ENCODE assay signal across 18 cellular contexts in the genomic region with DNA sequence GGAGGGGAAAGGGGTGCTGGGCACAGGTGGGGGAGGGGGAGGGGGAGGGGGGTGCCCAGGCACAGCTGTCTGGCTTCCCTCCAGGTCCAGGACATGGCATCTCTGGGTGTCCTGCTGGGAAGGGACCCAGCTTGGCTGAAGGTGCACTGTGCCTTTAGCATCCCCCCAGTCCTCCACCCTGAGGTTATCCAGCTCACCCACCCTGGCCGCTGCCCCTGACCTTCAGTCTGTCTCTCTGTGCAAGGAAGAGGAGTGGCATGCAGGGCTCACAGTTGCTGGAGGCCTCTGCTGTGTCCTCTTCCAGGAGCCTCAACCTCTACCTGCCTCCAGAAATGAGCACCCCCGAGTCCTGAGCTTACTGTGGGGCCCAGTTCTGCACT. TPM values are rescaled to one million over a fixed set of nuclear protein-coding genes. Genes with fewer than 3 reads are reported as not detected.
DNase-seq lines count a peak whose midpoint lies in the region; ATAC-seq and TF ChIP-seq lines count a peak whose summit lies in the region.
"Had no signal": no experiment of that assay in that cellular context is flagged by ENCODE, and none has a peak within 500 bp of the region (broad histone marks: within the 10 kb centered on the region; RNA-seq: fewer than 3 reads in every experiment).

No MANE protein-coding gene starts in this region.

- H3K4me1 Mint-ChIP-seq in MCF 10A (ENCODE audit: insufficient read depth, unreplicated experiment) = peaks cover 39% of the 10 kb centered on the region
- H3K4me1 Mint-ChIP-seq in activated T-cell treated with anti-CD3 and anti-CD28 coated beads, Interleukin-2, amount 50 U/mL, for 72 hours (ENCODE audit: low read depth) = peaks cover 33% of the 10 kb centered on the region

- no peak for ATAC-seq in activated T-cell treated with anti-CD3 and anti-CD28 coated beads, Interleukin-2, amount 50 U/mL, for 72 hours (replicated peaks in 1 of 2)

- H3K36me3 ChIP-seq in mammary epithelial cell (ENCODE audit: insufficient read depth, low read length) = no peaks in the 10 kb centered on the region
- no peaks in the 10 kb centered on the region for H3K36me3 ChIP-seq in vagina
- H3K36me3 ChIP-seq: right lobe of liver, suprapubic skin had no signal

- CTCF ChIA-PET in MCF 10A (lab: Yijun Ruan, JAX) = interaction anchor here (0.6 to 2.6 kb wide), 5 partner anchors 25 to 80 kb away, joined by 3 to 25 read pairs (median 3); a partner anchor contains a TSS
- CTCF ChIA-PET in mammary epithelial cell (lab: Charles Lee; ENCODE audit: low non-redundant PET) = no interaction called here

- no peak for TF ChIP-seq CTCF in MCF 10A (IDR thresholded peaks at IDR 0.05; ENCODE audit: unreplicated experiment)
- no peak for TF ChIP-seq CTCF in mammary epithelial cell (conservative IDR thresholded peaks at IDR 0.05 in 1 of 2, IDR thresholded peaks at IDR 0.05 in 1 of 2; ENCODE audit: extremely low read depth in 1 of 2, insufficient read depth in 1 of 2, low read depth in 1 of 2, low read length in 2 of 2)
- no peak for TF ChIP-seq CTCF in vagina (IDR thresholded peaks at IDR 0.05)

- H3K4me1 ChIP-seq in mammary epithelial cell (ENCODE audit: insufficient read depth, low read length) (peaks cover 36% of the 10 kb centered on the region), vagina (peaks cover 54% of the 10 kb centered on the region)
- H3K4me1 ChIP-seq: right lobe of liver had no signal

- H3K4me2 ChIP-seq in mammary epithelial cell (ENCODE audit: insufficient read depth, low read depth, low read length) = no peak overlapping the region

- peaks cover 6% of the 10 kb centered on the region for H3K36me3 Mint-ChIP-seq in MCF 10A (ENCODE audit: insufficient read depth, unreplicated experiment)
- no peaks in the 10 kb centered on the region for H3K36me3 Mint-ChIP-seq in activated T-cell treated with anti-CD3 and anti-CD28 coated beads, Interleukin-2, amount 50 U/mL, for 72 hours (ENCODE audit: insufficient read depth in 2 of 2)

- BruUV-seq in MCF 10A (replicated peaks; lab: Mats Ljungman, UMichigan) (no TSS peak), mammary epithelial cell (replicated peaks; lab: Mats Ljungman, UMichigan) (no TSS peak)

- no peaks in the 10 kb centered on the region for H3K27me3 Mint-ChIP-seq in MCF 10A (ENCODE audit: insufficient read depth, unreplicated experiment)
- H3K27me3 Mint-ChIP-seq in activated T-cell treated with anti-CD3 and anti-CD28 coated beads, Interleukin-2, amount 50 U/mL, for 72 hours (ENCODE audit: low read depth) = no peaks in the 10 kb centered on the region

- H3K27ac ChIP-seq in mammary epithelial cell (ENCODE audit: insufficient read depth, low read depth, low read length) (no peak overlapping the region), vagina (peak overlapping the region; percentile 68)
- H3K27ac ChIP-seq: hepatocyte, right lobe of liver had no signal

- no peak for TF ChIP-seq POLR2A in vagina (IDR thresholded peaks at IDR 0.05)

- no peaks in the 10 kb centered on the region for H3K9me3 Mint-ChIP-seq in MCF 10A (ENCODE audit: unreplicated experiment)
- H3K9me3 Mint-ChIP-seq in activated T-cell treated with anti-CD3 and anti-CD28 coated beads, Interleukin-2, amount 50 U/mL, for 72 hours = no peaks in the 10 kb centered on the region

- POLR2A ChIA-PET in MCF 10A (lab: Yijun Ruan, JAX) = interaction anchor here (1.3 to 4.2 kb wide), 8 partner anchors 9 to 63 kb away, joined by 3 to 54 read pairs (median 11); a partner anchor contains a TSS

- H3K4me3 ChIP-seq in mammary epithelial cell (replicated peaks in 1 of 3; ENCODE audit: insufficient read depth in 1 of 3, low read depth in 2 of 3, low read length in 3 of 3) (no peak overlapping the region), vagina (no peak overlapping the region)
- H3K4me3 ChIP-seq: hepatocyte, right lobe of liver had no signal

- H3K9ac ChIP-seq in mammary epithelial cell (ENCODE audit: insufficient read depth, low read length) = no peak overlapping the region

- H3K27ac Mint-ChIP-seq in MCF 10A (ENCODE audit: low read depth, unreplicated experiment) = peak overlapping the region; percentile 80
- no peak overlapping the region for H3K27ac Mint-ChIP-seq in activated T-cell treated with anti-CD3 and anti-CD28 coated beads, Interleukin-2, amount 50 U/mL, for 72 hours

- no peaks in the 10 kb centered on the region for H3K79me2 ChIP-seq in mammary epithelial cell (ENCODE audit: insufficient read depth, low read length)
- H3K79me2 ChIP-seq: hepatocyte had no signal

- in situ Hi-C loops in mammary epithelial cell (cut with MboI; ENCODE audit: low sequenced_read_pairs in 2 of 2) = no loop called here

- 60% methylated on average over 1 of the region's 2 CpGs for WGBS in mammary epithelial cell (ENCODE audit: low coverage, missing lambda C conversion rate)

- intact Hi-C loops in MCF 10A (cut with micrococcal nuclease) = no loop called here
- intact Hi-C loops in mammary epithelial cell (cut with micrococcal nuclease) = no loop called here
- intact Hi-C loops in vagina (cut with DNase I) = no loop called here

- no peak overlapping the region for H2AFZ ChIP-seq in mammary epithelial cell (ENCODE audit: low read depth, low read length)
- H2AFZ ChIP-seq: hepatocyte had no signal

- DNase-seq in MCF 10A (ENCODE audit: unreplicated experiment) = no peak
- no peak for DNase-seq in mammary epithelial cell
- DNase-seq in activated T-cell treated with anti-CD3 and anti-CD28 coated beads, Interleukin-2, amount 50 U/mL, for 72 hours = no peak
- DNase-seq in mucosa of gallbladder (ENCODE audit: low spot score) = peak; percentile 10
- DNase-seq in vagina (ENCODE audit: extremely low spot score in 2 of 2) = no peak
- no peak for DNase-seq in NK-92 treated with Interleukin-12 subunit alpha and Interleukin-12 subunit beta, amount 100 ng/mL, for 24 hours (lab: John Stamatoyannopoulos, UW)
- DNase-seq in H4 (ENCODE audit: low spot score) = no peak
- DNase-seq in inferior parietal cortex (ENCODE audit: extremely low spot score) = no peak
- DNase-seq: activated gamma-delta T cell, cerebellar nuclear complex, COR-L47, midbrain, NCI-H1930, NCI-H510A had no signal

- H3K27me3 ChIP-seq in mammary epithelial cell (ENCODE audit: insufficient read depth, low read length) = no peaks in the 10 kb centered on the region
- H3K27me3 ChIP-seq in vagina = no peaks in the 10 kb centered on the region
- H3K27me3 ChIP-seq: hepatocyte, right lobe of liver, suprapubic skin had no signal

- dilution Hi-C loops in mammary epithelial cell (cut with HindIII; ENCODE audit: low sequenced_read_pairs) = loop anchor here (5.0 kb wide), 2 partner anchors 36 to 44 kb away; no protein-coding TSS in a partner anchor

- H3K9me3 ChIP-seq in mammary epithelial cell (replicated peaks; ENCODE audit: insufficient read depth, low read length) = no peaks in the 10 kb centered on the region
- no peaks in the 10 kb centered on the region for H3K9me3 ChIP-seq in vagina
- H3K9me3 ChIP-seq: right lobe of liver, suprapubic skin had no signal

- H4K20me1 ChIP-seq in mammary epithelial cell (ENCODE audit: insufficient read depth, low read length) = no peaks in the 10 kb centered on the region

- H3K4me3 Mint-ChIP-seq in MCF 10A (ENCODE audit: unreplicated experiment) = no peak overlapping the region
- peak overlapping the region; percentile 15 to 61 for H3K4me3 Mint-ChIP-seq in activated T-cell treated with anti-CD3 and anti-CD28 coated beads, Interleukin-2, amount 50 U/mL, for 72 hours

RNA-seq across cellular contexts. Expression of a gene that starts 9.4 kb away (rescaled TPM):
- total RNA-seq in MCF 10A (2022) (366 and 367 TPM in 2 replicates), mammary epithelial cell (100 to 1,000 TPM; 550 to 659 TPM), mucosa of gallbladder (2,163 TPM), vagina (508 TPM)
- 569 TPM for polyA plus RNA-seq in mammary epithelial cell
- polyA minus RNA-seq in mammary epithelial cell = 834 TPM
- 10 to 100 TPM; 56.2 to 66.9 TPM for total RNA-seq in activated T-cell treated with anti-CD3 and anti-CD28 coated beads, Interleukin-2, amount 50 U/mL, for 72 hours
- total RNA-seq in H4 (2014; rRNA removed; shearing (Covaris generic)) = 516 and 559 TPM in 2 replicates

RNA-seq across cellular contexts. Expression of a gene that starts 22.7 kb away (rescaled TPM):
- 1.9 and 2.0 TPM in 2 replicates for total RNA-seq in MCF 10A (2022)
- total RNA-seq in mammary epithelial cell = 10 to 100 TPM; 10.2 to 32.3 TPM
- polyA plus RNA-seq in mammary epithelial cell = 8.2 TPM
- 5.4 TPM for polyA minus RNA-seq in mammary epithelial cell
- total RNA-seq in activated T-cell treated with anti-CD3 and anti-CD28 coated beads, Interleukin-2, amount 50 U/mL, for 72 hours = 1 to 10 TPM in 1 of 2 donors, under 1 TPM in 1; 0.91 to 1.5 TPM
- total RNA-seq in mucosa of gallbladder = 13.9 TPM
- total RNA-seq in vagina = 4.9 TPM
- total RNA-seq in H4 (2014; rRNA removed; shearing (Covaris generic)) = 1.4 and 2.0 TPM in 2 replicates
- total RNA-seq: SK-MEL-5 had no signal
